In genomic region chr4:51253-51652, GRCh38 we compare ENCODE assay signal across 9 cellular contexts. TPM values are rescaled to one million over a fixed set of nuclear protein-coding genes. Genes with fewer than 3 reads are reported as not detected.
DNase-seq lines count a peak whose midpoint lies in the region; ATAC-seq and TF ChIP-seq lines count a peak whose summit lies in the region.
"Not testable (repeated sequence)": the region's sequence is repeated elsewhere in the genome, so short reads cannot be mapped to it uniquely, and the experiment has no call there.
"Had no signal": no experiment of that assay in that cellular context is flagged by ENCODE, and none has a peak within 500 bp of the region (broad histone marks: within the 10 kb centered on the region; RNA-seq: fewer than 3 reads in every experiment).

No MANE protein-coding gene starts in this region.

- H3K4me2 ChIP-seq in BLaER1 treated with 17β-estradiol and CSF1 and Interleukin-3, amounts not matched to agents 10 nM and 100 nM: peak overlapping the region in 8 of 11 experiments; percentile 33 to 73 (median 67); a peak in 14 of 22 replicates
- H3K4me2 ChIP-seq in Karpas-422 (ENCODE audit: low read depth, low read length, poor library complexity, severe bottlenecking) (peak overlapping the region; percentile 50), OCI-LY7 (ENCODE audit: low read length) (peak overlapping the region; percentile 43)

- BruUV-seq in OCI-LY7 (replicated peaks; lab: Mats Ljungman, UMichigan): TSS peak; percentile 93

- not testable (repeated sequence) for H3K27ac Mint-ChIP-seq in stimulated activated naive CD8-positive, alpha-beta T cell treated with anti-CD3 and anti-CD28 coated beads, Interleukin-15, amount 100 ng/mL, for 72 hours

- H3K79me2 ChIP-seq in Karpas-422 (ENCODE audit: low read length); OCI-LY7 (ENCODE audit: insufficient read depth, low read depth, low read length): not testable (repeated sequence)

- peak; percentile 47 for DNase-seq in Karpas-422
- DNase-seq in OCI-LY7 (ENCODE audit: low spot score): peak; percentile 12
- peak in 1 of 2 donors; percentile 14 for DNase-seq in stimulated activated naive CD8-positive, alpha-beta T cell treated with anti-CD3 and anti-CD28 coated beads, Interleukin-15, amount 100 ng/mL, for 72 hours

- not testable (repeated sequence) for H3K36me3 ChIP-seq in BLaER1 treated with 17β-estradiol and CSF1 and Interleukin-3, amounts not matched to agents 10 nM and 100 nM; Karpas-422 (ENCODE audit: insufficient read depth, low read length); OCI-LY7 (ENCODE audit: insufficient read depth, low read length)

- H3K4me1 ChIP-seq in BLaER1 treated with 17β-estradiol and CSF1 and Interleukin-3, amounts not matched to agents 10 nM and 100 nM: peaks cover 0 to 12% (median 6%) of the 10 kb centered on the region in 10 experiments; a peak in 12 of 20 replicates
- H3K4me1 ChIP-seq in Karpas-422 (ENCODE audit: low read length): peaks cover 11% of the 10 kb centered on the region
- peaks cover 17% of the 10 kb centered on the region for H3K4me1 ChIP-seq in OCI-LY7 (ENCODE audit: insufficient read depth, low read length, poor library complexity, severe bottlenecking)

- intact Hi-C loops in OCI-LY7 (cut with micrococcal nuclease; ENCODE audit: unreplicated experiment): not testable (repeated sequence)

- peak overlapping the region in 8 of 11 experiments; percentile 46 to 84 (median 74); a peak in 15 of 22 replicates for H3K27ac ChIP-seq in BLaER1 treated with 17β-estradiol and CSF1 and Interleukin-3, amounts not matched to agents 10 nM and 100 nM
- H3K27ac ChIP-seq in Karpas-422 (ENCODE audit: low read length) (peak overlapping the region; percentile 83), OCI-LY7 (ENCODE audit: low read depth, low read length, poor library complexity, severe bottlenecking) (peak overlapping the region; percentile 79)

- CTCF ChIA-PET in OCI-LY7 (lab: Charles Lee; ENCODE audit: unreplicated experiment): interaction anchor here (1.0 kb wide), 1 partner anchor 8 kb away, joined by 8 read pairs; no protein-coding TSS in a partner anchor

- not testable (repeated sequence) for H3K27me3 Mint-ChIP-seq in stimulated activated naive CD8-positive, alpha-beta T cell treated with anti-CD3 and anti-CD28 coated beads, Interleukin-15, amount 100 ng/mL, for 72 hours

- not testable (repeated sequence) for H2AFZ ChIP-seq in Karpas-422 (ENCODE audit: low read length); OCI-LY7 (ENCODE audit: low read length)

- not testable (repeated sequence) for H3K9me2 ChIP-seq in Karpas-422 (replicated peaks; ENCODE audit: insufficient read depth, low read length); OCI-LY7 (ENCODE audit: insufficient read depth, low read length)

- ATAC-seq in GM19023 (IDR thresholded peaks at IDR 0.05; ENCODE audit: unreplicated experiment): peak; percentile 1
- peak; percentile 1 for ATAC-seq in GM21576 (IDR thresholded peaks at IDR 0.05; ENCODE audit: unreplicated experiment)
- ATAC-seq in HG02884 (IDR thresholded peaks at IDR 0.05; ENCODE audit: unreplicated experiment): peak; percentile 4
- ATAC-seq in HG03139 (IDR thresholded peaks at IDR 0.05; ENCODE audit: unreplicated experiment): peak; percentile 2
- peak; percentile 2 for ATAC-seq in stimulated activated naive CD8-positive, alpha-beta T cell treated with anti-CD3 and anti-CD28 coated beads, Interleukin-15, amount 100 ng/mL, for 72 hours

- not testable (repeated sequence) for H3K9me3 ChIP-seq in BLaER1 treated with 17β-estradiol and CSF1 and Interleukin-3, amounts not matched to agents 10 nM and 100 nM (replicated peaks in 1 of 11); Karpas-422 (ENCODE audit: low read length); OCI-LY7 (ENCODE audit: low read length)

- not testable (repeated sequence) for H4K20me1 ChIP-seq in BLaER1 treated with 17β-estradiol and CSF1 and Interleukin-3, amounts not matched to agents 10 nM and 100 nM; Karpas-422 (ENCODE audit: insufficient read depth, low read depth, low read length); OCI-LY7 (ENCODE audit: insufficient read depth, low read length)

- peak overlapping the region in 6 of 11 experiments; percentile 42 to 68 (median 58); a peak in 6 of 22 replicates for H3K9ac ChIP-seq in BLaER1 treated with 17β-estradiol and CSF1 and Interleukin-3, amounts not matched to agents 10 nM and 100 nM
- peak overlapping the region; percentile 34 for H3K9ac ChIP-seq in Karpas-422 (ENCODE audit: low read length)

- not testable (repeated sequence) for H3K9me3 Mint-ChIP-seq in stimulated activated naive CD8-positive, alpha-beta T cell treated with anti-CD3 and anti-CD28 coated beads, Interleukin-15, amount 100 ng/mL, for 72 hours

- H3K27me3 ChIP-seq in BLaER1 treated with 17β-estradiol and CSF1 and Interleukin-3, amounts not matched to agents 10 nM and 100 nM; Karpas-422 (ENCODE audit: low read length): not testable (repeated sequence)

- POLR2A ChIA-PET in OCI-LY7 (lab: Charles Lee): interaction anchor here (0.9 to 15.6 kb wide), 6 partner anchors 5 to 23 kb away, joined by 3 to 359 read pairs (median 18); partner anchors contain the start of gene ZNF595

- not testable (repeated sequence) for H3K4me3 ChIP-seq in BLaER1 treated with 17β-estradiol and CSF1 and Interleukin-3, amounts not matched to agents 10 nM and 100 nM; Karpas-422 (ENCODE audit: low read length)
- peak overlapping the region; percentile 45 for H3K4me3 ChIP-seq in OCI-LY7 (ENCODE audit: low read depth, low read length, poor library complexity, severe bottlenecking)

- not testable (repeated sequence) for TF ChIP-seq CTCF in OCI-LY7 (conservative IDR thresholded peaks at IDR 0.05; ENCODE audit: low read length)

- H3K4me1 Mint-ChIP-seq in stimulated activated naive CD8-positive, alpha-beta T cell treated with anti-CD3 and anti-CD28 coated beads, Interleukin-15, amount 100 ng/mL, for 72 hours: not testable (repeated sequence)

- not testable (repeated sequence) for H3K4me3 Mint-ChIP-seq in stimulated activated naive CD8-positive, alpha-beta T cell treated with anti-CD3 and anti-CD28 coated beads, Interleukin-15, amount 100 ng/mL, for 72 hours

RNA-seq across cellular contexts. Expression of gene ZNF595, which starts 1.9 kb away (rescaled TPM):
- total RNA-seq in Karpas-422 (2014; rRNA removed; shearing (Covaris generic); ENCODE audit: low replicate concordance): 18.1 and 39.1 TPM in 2 replicates
- 1.8 and 1.9 TPM in 2 replicates for total RNA-seq in OCI-LY7 (2014; rRNA removed; shearing (Covaris generic))
- total RNA-seq in OCI-LY7 (2022): 1.6 and 1.8 TPM in 2 replicates
- total RNA-seq: HepG2 had no signal
